ENCODE assay signal across 1 cellular context in genomic region chr17:1745513-1746020, GRCh38.
TF ChIP-seq lines count a peak whose summit lies in the region.

No MANE protein-coding gene starts in this region.

TF ChIP-seq in HepG2, 621 proteins besides CTCF, POLR2A, EP300 and RAD21 (continues in another document):
- TF ChIP-seq ZNF20 (CRISPR knock-in tag; IDR thresholded peaks at IDR 0.05) (no peak), RXRA (CRISPR knock-in tag; IDR thresholded peaks at IDR 0.05) (0 out of 2 replicates have a peak, but pooled peaks have one; percentile 27), RBFOX2 (IDR thresholded peaks at IDR 0.05; ENCODE audit: low read depth, low read length) (peak; percentile 68), ZNF547 (CRISPR knock-in tag; IDR thresholded peaks at IDR 0.05) (no peak), KDM5B (CRISPR knock-in tag; IDR thresholded peaks at IDR 0.05; ENCODE audit: borderline replicate concordance) (peak; percentile 33; the same call in 1 of the 2 replicates), SAP130 (CRISPR knock-in tag; IDR thresholded peaks at IDR 0.05; ENCODE audit: low read depth) (peak; percentile 24; the same call in 1 of the 2 replicates), ZBTB33 (CRISPR knock-in tag; IDR thresholded peaks at IDR 0.05) (peak; percentile 65; the same call in 1 of the 2 replicates), ZNF292 (CRISPR knock-in tag; IDR thresholded peaks at IDR 0.05; ENCODE audit: borderline replicate concordance, low read depth) (no peak), HNRNPL (IDR thresholded peaks at IDR 0.05; ENCODE audit: low read depth, low read length) (0 out of 2 replicates have a peak, but pooled peaks have one; percentile 65), ATF5 (CRISPR knock-in tag; IDR thresholded peaks at IDR 0.05; ENCODE audit: low read depth) (0 out of 2 replicates have a peak, but pooled peaks have one; percentile 42), ZKSCAN8 (CRISPR knock-in tag; IDR thresholded peaks at IDR 0.05; ENCODE audit: borderline replicate concordance) (no peak), ZNF281 (CRISPR knock-in tag; IDR thresholded peaks at IDR 0.05; ENCODE audit: borderline replicate concordance) (no peak), ZNF24 (IDR thresholded peaks at IDR 0.05) (no peak), ZZZ3 (CRISPR knock-in tag; IDR thresholded peaks at IDR 0.05; ENCODE audit: borderline replicate concordance) (0 out of 2 replicates have a peak, but pooled peaks have one; percentile 30), ZNF263 (CRISPR knock-in tag; IDR thresholded peaks at IDR 0.05) (peak; percentile 77), PATZ1 (CRISPR knock-in tag; IDR thresholded peaks at IDR 0.05) (0 out of 2 replicates have a peak, but pooled peaks have one; percentile 20), NR2C2 (CRISPR knock-in tag; IDR thresholded peaks at IDR 0.05; ENCODE audit: borderline replicate concordance) (0 out of 2 replicates have a peak, but pooled peaks have one; percentile 41), ZMYM3 (CRISPR knock-in tag; IDR thresholded peaks at IDR 0.05) (peak; percentile 35; the same call in 1 of the 2 replicates), ETV6 (CRISPR knock-in tag; conservative IDR thresholded peaks at IDR 0.05) (no peak), MXD1 (CRISPR knock-in tag; IDR thresholded peaks at IDR 0.05) (0 out of 2 replicates have a peak, but pooled peaks have one; percentile 40), CCAR2 (optimal IDR thresholded peaks at IDR 0.05; ENCODE audit: low read depth, low read length) (no peak), BORCS8-MEF2B (CRISPR knock-in tag; IDR thresholded peaks at IDR 0.05) (0 out of 2 replicates have a peak, but pooled peaks have one; percentile 51), NFRKB (IDR thresholded peaks at IDR 0.05) (no peak), NR2F6 (IDR thresholded peaks at IDR 0.05) (peak; percentile 78), NR2F6 (CRISPR knock-in tag; IDR thresholded peaks at IDR 0.05) (peak; percentile 40; the same call in 1 of the 2 replicates), ZNF577 (CRISPR knock-in tag; IDR thresholded peaks at IDR 0.05; ENCODE audit: borderline replicate concordance, low read depth) (no peak), DZIP1 (CRISPR knock-in tag; IDR thresholded peaks at IDR 0.05) (no peak), SALL2 (CRISPR knock-in tag; IDR thresholded peaks at IDR 0.05) (no peak), ZFX (CRISPR knock-in tag; IDR thresholded peaks at IDR 0.05; ENCODE audit: low read depth) (peak; percentile 53; the same call in 1 of the 2 replicates), NR2F1 (CRISPR knock-in tag; IDR thresholded peaks at IDR 0.05) (peak in 1 of 2 experiments; percentile 42; a peak in 2 of 4 replicates), HNRNPUL1 (IDR thresholded peaks at IDR 0.05; ENCODE audit: low read depth, low read length) (no peak), MAX (IDR thresholded peaks at IDR 0.05) (no peak), TFDP2 (CRISPR knock-in tag; IDR thresholded peaks at IDR 0.05) (no peak), CBX5 (CRISPR knock-in tag; IDR thresholded peaks at IDR 0.05; ENCODE audit: borderline replicate concordance) (no peak), MZF1 (CRISPR knock-in tag; IDR thresholded peaks at IDR 0.05; ENCODE audit: borderline replicate concordance) (no peak), FOXA1 (IDR thresholded peaks at IDR 0.05) (no peak), FOXA1 (CRISPR knock-in tag; IDR thresholded peaks at IDR 0.05) (0 out of 2 replicates have a peak, but pooled peaks have one; percentile 5), MEIS1 (CRISPR knock-in tag; IDR thresholded peaks at IDR 0.05; ENCODE audit: borderline replicate concordance) (0 out of 2 replicates have a peak, but pooled peaks have one; percentile 41), ZNF512 (CRISPR knock-in tag; IDR thresholded peaks at IDR 0.05) (no peak), ARNTL (CRISPR knock-in tag; IDR thresholded peaks at IDR 0.05) (peak; percentile 61; the same call in 1 of the 2 replicates), ZNF687 (CRISPR knock-in tag; IDR thresholded peaks at IDR 0.05) (peak; percentile 56), ZNF501 (CRISPR knock-in tag; IDR thresholded peaks at IDR 0.05) (no peak), ESRRA (CRISPR knock-in tag; IDR thresholded peaks at IDR 0.05; ENCODE audit: low read depth) (no peak), BATF2 (CRISPR knock-in tag; IDR thresholded peaks at IDR 0.05) (no peak), ZNF543 (CRISPR knock-in tag; IDR thresholded peaks at IDR 0.05) (no peak)
